8 cellular contexts compared by ENCODE assay signal in the genomic region with DNA sequence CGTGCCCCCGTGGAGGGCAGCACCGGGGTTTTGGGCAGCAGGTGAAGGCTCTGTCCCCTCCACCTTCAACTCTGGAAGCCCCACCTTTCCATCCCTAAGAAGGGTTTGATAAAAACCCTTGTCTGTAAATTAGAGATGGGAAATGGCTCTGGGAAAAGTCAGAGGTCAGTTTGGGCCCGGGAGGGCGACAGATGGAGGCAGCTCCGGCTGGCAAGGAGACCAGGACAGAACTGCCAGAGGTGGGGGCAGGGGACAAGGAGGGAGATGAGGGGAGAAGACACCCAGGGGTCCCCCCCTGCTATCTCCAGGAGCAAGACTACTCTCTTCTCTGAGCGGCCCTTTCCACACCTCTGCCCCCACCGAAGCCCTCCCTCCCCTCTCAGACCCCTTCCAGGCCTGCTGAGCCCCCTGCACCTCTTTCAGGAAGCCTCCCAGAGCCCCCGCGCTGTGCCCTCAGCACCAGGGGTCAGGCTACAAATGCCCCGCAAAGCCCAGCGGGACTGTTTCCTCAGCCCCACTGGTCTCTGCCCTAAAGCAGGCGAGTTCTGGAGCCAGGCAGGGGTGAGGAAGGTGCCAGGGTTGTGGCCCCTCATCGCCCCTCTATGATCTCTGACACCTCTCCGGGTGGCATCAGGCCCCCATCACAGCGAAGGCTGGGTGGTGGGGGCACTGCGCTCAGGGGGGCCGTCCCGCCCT. TPM values are rescaled to one million over a fixed set of nuclear protein-coding genes. Genes with fewer than 3 reads are reported as not detected.
DNase-seq lines count a peak whose midpoint lies in the region; ATAC-seq and TF ChIP-seq lines count a peak whose summit lies in the region.

No MANE protein-coding gene starts in this region.

- peaks cover 8% of the 10 kb centered on the region for H3K27me3 Mint-ChIP-seq in nephron (ENCODE audit: low read depth)

- 0 out of 2 replicates have a peak, but pooled peaks have one; percentile 8 for TF ChIP-seq CTCF in BE2C (IDR thresholded peaks at IDR 0.05; ENCODE audit: low read depth, low read length)
- TF ChIP-seq CTCF in LNCaP clone FGC (IDR thresholded peaks at IDR 0.05; ENCODE audit: control insufficient read depth, extremely low read depth, insufficient read depth), result no peak
- no peak for TF ChIP-seq CTCF in coronary artery (IDR thresholded peaks at IDR 0.05)
- no peak for TF ChIP-seq CTCF in nephron (IDR thresholded peaks at IDR 0.05; ENCODE audit: unreplicated experiment in 3 of 3)

- no peaks in the 10 kb centered on the region for H3K9me3 ChIP-seq in BE2C

- peaks cover 25% of the 10 kb centered on the region for H3K4me1 Mint-ChIP-seq in nephron

- no peaks in the 10 kb centered on the region for H3K9me3 Mint-ChIP-seq in nephron

- H3K4me1 ChIP-seq in BE2C, result peaks cover 8% of the 10 kb centered on the region; the same call in 1 of the 2 replicates

- H3K27me3 ChIP-seq in BE2C, result no peaks in the 10 kb centered on the region

- ATAC-seq in HG02884 (IDR thresholded peaks at IDR 0.05; ENCODE audit: unreplicated experiment) (no peak), HG03025 (IDR thresholded peaks at IDR 0.05; ENCODE audit: low FRiP score, unreplicated experiment) (no peak), HG02571 (IDR thresholded peaks at IDR 0.05; ENCODE audit: unreplicated experiment) (no peak)

- peak overlapping the region; percentile 76 to 94 for H3K27ac ChIP-seq in coronary artery

- H3K36me3 ChIP-seq in BE2C, result no peaks in the 10 kb centered on the region; the same call in 1 of the 2 replicates

- H3K4me3 ChIP-seq in BE2C (ENCODE audit: low read depth, low read length) (peak overlapping the region; percentile 71), LNCaP clone FGC (ENCODE audit: low read depth, low read length) (peak overlapping the region; percentile 62), coronary artery (peak overlapping the region; percentile 98)

- peak overlapping the region; percentile 81 to 89 (median 88) for H3K4me3 Mint-ChIP-seq in nephron

- H3K36me3 Mint-ChIP-seq in nephron (ENCODE audit: low read depth), result no peaks in the 10 kb centered on the region

- H3K27ac Mint-ChIP-seq in nephron, result peak overlapping the region; percentile 2 to 55 (median 30)

- DNase-seq in BE2C (no peak), LNCaP clone FGC (ENCODE audit: low read depth) (no peak), coronary artery (ENCODE audit: low spot score) (no peak)
- DNase-seq in activated effector memory CD4-positive, alpha-beta T cell treated with Interleukin-2 at 50 U/mL for 16 hours, result no peak

RNA-seq across cellular contexts. Expression of a gene that starts 1.0 kb away (rescaled TPM):
- 16.9 TPM for polyA plus RNA-seq in BE2C (2012; ENCODE audit: insufficient read depth, insufficient read length, low read depth)
